1 cellular context compared by ENCODE assay signal in genomic region chr9:32644698-32645097, GRCh38.
TF ChIP-seq lines count a peak whose summit lies in the region.

No MANE protein-coding gene starts in this region.

TF ChIP-seq in K562, 482 proteins besides CTCF, POLR2A, EP300 and RAD21 (continued from another document):
- TF ChIP-seq C11orf30 (IDR thresholded peaks at IDR 0.05; ENCODE audit: low read depth) (peak; percentile 58), ZNF316 (IDR thresholded peaks at IDR 0.05) (peak; percentile 63), MAFG (tag; conservative IDR thresholded peaks at IDR 0.05) (peak; percentile 70), MAFK (IDR thresholded peaks at IDR 0.05; ENCODE audit: low read length) (peak; percentile 26; the same call in 1 of the 2 replicates), ZNF766 (CRISPR knock-in tag; conservative IDR thresholded peaks at IDR 0.05) (no peak), BACH1 (tag; IDR thresholded peaks at IDR 0.05) (no peak), MAFF (IDR thresholded peaks at IDR 0.05; ENCODE audit: low read length) (peak; percentile 19; the same call in 1 of the 2 replicates)
